Comparison of ENCODE assay signal across 10 cellular contexts in genomic region chr7:5633161-5634106, GRCh38. TPM values are rescaled to one million over a fixed set of nuclear protein-coding genes. Genes with fewer than 3 reads are reported as not detected.
DNase-seq lines count a peak whose midpoint lies in the region; ATAC-seq and TF ChIP-seq lines count a peak whose summit lies in the region.
"Had no signal": no experiment of that assay in that cellular context is flagged by ENCODE, and none has a peak within 500 bp of the region (broad histone marks: within the 10 kb centered on the region; RNA-seq: fewer than 3 reads in every experiment).

No MANE protein-coding gene starts in this region.

- H3K27ac ChIP-seq in duodenal mucosa (ENCODE audit: low read depth, low read length) = peak overlapping the region; percentile 39
- peak overlapping the region; percentile 76 to 80 for H3K27ac ChIP-seq in tibial artery

- ATAC-seq in activated CD4-positive, alpha-beta T cell treated with anti-CD3 and anti-CD28 coated beads for 36 hours = no peak
- ATAC-seq in HG02763 (IDR thresholded peaks at IDR 0.05; ENCODE audit: unreplicated experiment) (no peak), HG03280 (IDR thresholded peaks at IDR 0.05; ENCODE audit: unreplicated experiment) (no peak)

- H3K9me3 ChIP-seq in duodenal mucosa (ENCODE audit: control insufficient read depth in 1 of 2, low read length in 2 of 2) (no peaks in the 10 kb centered on the region), tibial artery (no peaks in the 10 kb centered on the region)

- peaks cover 30% of the 10 kb centered on the region for H3K36me3 Mint-ChIP-seq in activated CD4-positive, alpha-beta T cell treated with anti-CD3 and anti-CD28 coated beads for 36 hours (ENCODE audit: low read depth)
- H3K36me3 Mint-ChIP-seq in activated CD4-positive, alpha-beta T cell treated with anti-CD3 and anti-CD28 coated beads, Interleukin-2, amount 10 ng/mL, durations not matched to agents 7 days and 5 days (ENCODE audit: low read depth) = peaks cover 23% of the 10 kb centered on the region
- H3K36me3 Mint-ChIP-seq in mesothelial cell of epicardium = peaks cover 9% of the 10 kb centered on the region

- POLR2A ChIA-PET in activated CD4-positive, alpha-beta T cell treated with anti-CD3 and anti-CD28 coated beads for 36 hours (lab: Charles Lee) = no interaction called here
- POLR2A ChIA-PET in activated CD4-positive, alpha-beta T cell treated with anti-CD3 and anti-CD28 coated beads, Interleukin-2, amount 10 ng/mL, durations not matched to agents 7 days and 5 days (lab: Charles Lee) = no interaction called here

- DNase-seq in activated CD4-positive, alpha-beta T cell treated with anti-CD3 and anti-CD28 coated beads for 36 hours = no peak
- DNase-seq in activated CD4-positive, alpha-beta T cell treated with anti-CD3 and anti-CD28 coated beads, Interleukin-2, amount 10 ng/mL, durations not matched to agents 7 days and 5 days = no peak
- DNase-seq in mesothelial cell of epicardium (ENCODE audit: low spot score in 2 of 2, unreplicated experiment in 2 of 2) = no peak
- no peak for DNase-seq in tibial artery
- no peak for DNase-seq in DMS153 treated with DMSO at 0.1 percent for 48 hours (lab: John Stamatoyannopoulos, UW; ENCODE audit: unreplicated experiment)
- DNase-seq: ACHN; activated CD8-positive, alpha-beta memory T cell treated with anti-CD3 and anti-CD28 coated beads, Interleukin-2, amount 50 U/mL, for 4 hours had no signal

- no peaks in the 10 kb centered on the region for H3K27me3 Mint-ChIP-seq in activated CD4-positive, alpha-beta T cell treated with anti-CD3 and anti-CD28 coated beads for 36 hours
- no peaks in the 10 kb centered on the region for H3K27me3 Mint-ChIP-seq in activated CD4-positive, alpha-beta T cell treated with anti-CD3 and anti-CD28 coated beads, Interleukin-2, amount 10 ng/mL, durations not matched to agents 7 days and 5 days
- no peaks in the 10 kb centered on the region for H3K27me3 Mint-ChIP-seq in mesothelial cell of epicardium (ENCODE audit: low read depth)

- no peaks in the 10 kb centered on the region for H3K9me3 Mint-ChIP-seq in activated CD4-positive, alpha-beta T cell treated with anti-CD3 and anti-CD28 coated beads for 36 hours (ENCODE audit: low read depth)
- no peaks in the 10 kb centered on the region for H3K9me3 Mint-ChIP-seq in activated CD4-positive, alpha-beta T cell treated with anti-CD3 and anti-CD28 coated beads, Interleukin-2, amount 10 ng/mL, durations not matched to agents 7 days and 5 days
- H3K9me3 Mint-ChIP-seq in mesothelial cell of epicardium = no peaks in the 10 kb centered on the region

- H3K4me3 ChIP-seq in duodenal mucosa (ENCODE audit: low read depth in 1 of 2, low read length in 2 of 2) (no peak overlapping the region), tibial artery (peak overlapping the region; percentile 1 to 30)

- intact Hi-C loops in activated CD4-positive, alpha-beta T cell treated with anti-CD3 and anti-CD28 coated beads for 36 hours (cut with DNase I, micrococcal nuclease) = no loop called here
- intact Hi-C loops in tibial artery (cut with DNase I; ENCODE audit: low total_unique reads) = no loop called here

- CTCF ChIA-PET in activated CD4-positive, alpha-beta T cell treated with anti-CD3 and anti-CD28 coated beads for 36 hours (lab: Charles Lee) = interaction anchor here (0.6 to 1.8 kb wide), 5 partner anchors 9 to 139 kb away, joined by 3 to 5 read pairs (median 3); no protein-coding TSS in a partner anchor
- CTCF ChIA-PET in activated CD4-positive, alpha-beta T cell treated with anti-CD3 and anti-CD28 coated beads, Interleukin-2, amount 10 ng/mL, durations not matched to agents 7 days and 5 days (lab: Charles Lee) = interaction anchor here (1.1 to 1.4 kb wide), 2 partner anchors 32 to 84 kb away, joined by 3 read pairs; no protein-coding TSS in a partner anchor

- peaks cover 16 to 18% of the 10 kb centered on the region in 2 donors for H3K4me1 ChIP-seq in duodenal mucosa (ENCODE audit: control insufficient read depth in 1 of 2, insufficient read depth in 2 of 2, low read length in 2 of 2)
- peaks cover 0 to 77% (median 69%) of the 10 kb centered on the region in 4 donors for H3K4me1 ChIP-seq in tibial artery

- TF ChIP-seq CTCF in mesothelial cell of epicardium (IDR thresholded peaks at IDR 0.05; ENCODE audit: unreplicated experiment) (no peak), tibial artery (IDR thresholded peaks at IDR 0.05) (no peak)

- peaks cover 9 to 21% of the 10 kb centered on the region in 2 donors for H3K36me3 ChIP-seq in duodenal mucosa (ENCODE audit: control insufficient read depth in 1 of 2, insufficient read depth in 2 of 2, low read length in 2 of 2)
- peaks cover 8 to 12% (median 9%) of the 10 kb centered on the region in 3 donors for H3K36me3 ChIP-seq in tibial artery

- H3K4me3 Mint-ChIP-seq in activated CD4-positive, alpha-beta T cell treated with anti-CD3 and anti-CD28 coated beads for 36 hours = no peak overlapping the region
- H3K4me3 Mint-ChIP-seq in activated CD4-positive, alpha-beta T cell treated with anti-CD3 and anti-CD28 coated beads, Interleukin-2, amount 10 ng/mL, durations not matched to agents 7 days and 5 days = no peak overlapping the region
- peak overlapping the region; percentile 30 for H3K4me3 Mint-ChIP-seq in mesothelial cell of epicardium

- H3K9ac ChIP-seq in duodenal mucosa (ENCODE audit: low read depth in 1 of 2, low read length in 2 of 2) = no peak overlapping the region

- H3K4me1 Mint-ChIP-seq in activated CD4-positive, alpha-beta T cell treated with anti-CD3 and anti-CD28 coated beads for 36 hours = peaks cover 33% of the 10 kb centered on the region
- peaks cover 38% of the 10 kb centered on the region for H3K4me1 Mint-ChIP-seq in activated CD4-positive, alpha-beta T cell treated with anti-CD3 and anti-CD28 coated beads, Interleukin-2, amount 10 ng/mL, durations not matched to agents 7 days and 5 days
- peaks cover 51% of the 10 kb centered on the region for H3K4me1 Mint-ChIP-seq in mesothelial cell of epicardium

- peak overlapping the region; percentile 65 for H3K27ac Mint-ChIP-seq in activated CD4-positive, alpha-beta T cell treated with anti-CD3 and anti-CD28 coated beads for 36 hours
- no peak overlapping the region for H3K27ac Mint-ChIP-seq in activated CD4-positive, alpha-beta T cell treated with anti-CD3 and anti-CD28 coated beads, Interleukin-2, amount 10 ng/mL, durations not matched to agents 7 days and 5 days
- H3K27ac Mint-ChIP-seq in mesothelial cell of epicardium = peak overlapping the region; percentile 97

- H3K27me3 ChIP-seq in duodenal mucosa (ENCODE audit: control insufficient read depth in 1 of 2, insufficient read depth in 2 of 2, low read length in 2 of 2) (no peaks in the 10 kb centered on the region), tibial artery (no peaks in the 10 kb centered on the region)

RNA-seq across cellular contexts. Expression of gene FSCN1, which starts 40.8 kb away (rescaled TPM):
- total RNA-seq in activated CD4-positive, alpha-beta T cell treated with anti-CD3 and anti-CD28 coated beads for 36 hours = 10 to 100 TPM; 18.5 to 21.0 TPM
- 1 to 10 TPM; 4.2 to 4.6 TPM for total RNA-seq in activated CD4-positive, alpha-beta T cell treated with anti-CD3 and anti-CD28 coated beads, Interleukin-2, amount 10 ng/mL, durations not matched to agents 7 days and 5 days
- total RNA-seq in mesothelial cell of epicardium = 242 to 247 TPM (median 245 TPM) in 3 replicates

Comparison
In these comparisons a context has a peak if more than half of its experiments do, and no peak if none do; other contexts are left out.
1. H3K4me3 ChIP-seq: peak in tibial artery (2 of 2); none in duodenal mucosa (0 of 2).
2. RNA of gene FSCN1, which starts 40.8 kb away (total RNA-seq): 242 to 247 TPM in mesothelial cell of epicardium; 18.5 to 21.0 TPM in activated CD4-positive, alpha-beta T cell treated with anti-CD3 and anti-CD28 coated beads for 36 hours and 4.2 to 4.6 TPM in activated CD4-positive, alpha-beta T cell treated with anti-CD3 and anti-CD28 coated beads, Interleukin-2, amount 10 ng/mL, durations not matched to agents 7 days and 5 days; every median in the first group is over 10 times any median in the second.